ENCODE assay signal across 1 cellular context in the genomic region with DNA sequence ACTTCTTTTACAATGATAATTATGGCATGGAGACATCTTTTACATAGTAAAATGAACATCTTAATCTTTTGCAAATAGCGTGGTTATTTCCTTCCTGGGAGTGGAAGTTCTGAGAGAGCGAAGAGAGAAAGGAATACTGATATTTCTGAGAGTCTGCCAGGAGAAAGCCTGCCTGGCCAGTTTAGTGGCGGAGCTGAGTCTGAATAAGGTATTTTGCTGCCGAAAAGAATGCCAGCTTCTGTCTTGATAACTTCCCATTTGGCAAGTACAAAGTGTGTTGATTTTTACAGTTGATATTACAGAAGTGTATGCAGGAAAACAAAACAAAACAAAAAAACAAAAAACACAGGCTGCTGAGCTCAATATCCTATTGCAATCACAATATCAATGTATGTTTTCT.
TF ChIP-seq lines count a peak whose summit lies in the region.

No MANE protein-coding gene starts in this region.

TF ChIP-seq in endothelial cell of umbilical vein, 7 proteins besides CTCF, POLR2A, EP300 and RAD21 (continued from another document):
- TF ChIP-seq EZH2 (IDR thresholded peaks at IDR 0.05; ENCODE audit: borderline replicate concordance, low read depth, low read length, severe bottlenecking), result no peak
